In genomic region chr15:82749951-82750830, GRCh38 we compare ENCODE assay signal across 8 cellular contexts. TPM values are rescaled to one million over a fixed set of nuclear protein-coding genes. Genes with fewer than 3 reads are reported as not detected.
DNase-seq lines count a peak whose midpoint lies in the region; ATAC-seq and TF ChIP-seq lines count a peak whose summit lies in the region.

No MANE protein-coding gene starts in this region.

- no peaks in the 10 kb centered on the region for H3K9me3 Mint-ChIP-seq in activated T-helper 2 cell treated with anti-CD3 and anti-CD28 coated beads, Interferon-gamma antibody, Interleukin-2, Interleukin-4, amounts not matched to agents 10 μg/mL and 5 μg/mL and 100 μg/mL, durations not matched to agents 14 hours and 24 hours and 36 hours
- no peaks in the 10 kb centered on the region for H3K9me3 Mint-ChIP-seq in naive thymus-derived CD8-positive, alpha-beta T cell
- no peaks in the 10 kb centered on the region for H3K9me3 Mint-ChIP-seq in stimulated activated naive B cell treated with anti-CD40 and anti-IgM and Interleukin-4, amounts not matched to agents 10 μg/mL and 1 μg/mL and 100 μg/mL, for 72 hours

- H3K4me3 Mint-ChIP-seq in activated T-helper 2 cell treated with anti-CD3 and anti-CD28 coated beads, Interferon-gamma antibody, Interleukin-2, Interleukin-4, amounts not matched to agents 10 μg/mL and 5 μg/mL and 100 μg/mL, durations not matched to agents 14 hours and 24 hours and 36 hours (ENCODE audit: low read depth): peak overlapping the region; percentile 100
- H3K4me3 Mint-ChIP-seq in naive thymus-derived CD8-positive, alpha-beta T cell: peak overlapping the region; percentile 89 to 100 (median 100)
- peak overlapping the region; percentile 92 to 100 for H3K4me3 Mint-ChIP-seq in stimulated activated naive B cell treated with anti-CD40 and anti-IgM and Interleukin-4, amounts not matched to agents 10 μg/mL and 1 μg/mL and 100 μg/mL, for 72 hours

- DNase-seq in EH (ENCODE audit: low read depth): peak; percentile 95
- DNase-seq in GOT3 (lab: John Stamatoyannopoulos, UW): peak; percentile 63
- DNase-seq in LNCaP clone FGC (ENCODE audit: low read depth): peak; percentile 93
- peak; percentile 89 for DNase-seq in RPMI8226
- DNase-seq in activated T-helper 2 cell treated with anti-CD3 and anti-CD28 coated beads, Interferon-gamma antibody, Interleukin-2, Interleukin-4, amounts not matched to agents 10 μg/mL and 5 μg/mL and 100 μg/mL, durations not matched to agents 14 hours and 24 hours and 36 hours (ENCODE audit: low spot score): peak; percentile 75
- DNase-seq in fibroblast of mammary gland (ENCODE audit: low read depth): peak; percentile 92
- DNase-seq in naive thymus-derived CD8-positive, alpha-beta T cell: peak; percentile 66 to 88 (median 74)
- peak; percentile 84 for DNase-seq in stimulated activated naive B cell treated with anti-CD40 and anti-IgM and Interleukin-4, amounts not matched to agents 10 μg/mL and 1 μg/mL and 100 μg/mL, for 72 hours

- TF ChIP-seq CTCF in LNCaP clone FGC (IDR thresholded peaks at IDR 0.05; ENCODE audit: control insufficient read depth, extremely low read depth, insufficient read depth) (no peak), fibroblast of mammary gland (conservative IDR thresholded peaks at IDR 0.05; ENCODE audit: control insufficient read depth, insufficient read depth, low read depth, low read length) (no peak)

- peak overlapping the region; percentile 99 for H3K27ac Mint-ChIP-seq in activated T-helper 2 cell treated with anti-CD3 and anti-CD28 coated beads, Interferon-gamma antibody, Interleukin-2, Interleukin-4, amounts not matched to agents 10 μg/mL and 5 μg/mL and 100 μg/mL, durations not matched to agents 14 hours and 24 hours and 36 hours
- peak overlapping the region; percentile 95 to 99 (median 98) for H3K27ac Mint-ChIP-seq in naive thymus-derived CD8-positive, alpha-beta T cell
- peak overlapping the region; percentile 98 for H3K27ac Mint-ChIP-seq in stimulated activated naive B cell treated with anti-CD40 and anti-IgM and Interleukin-4, amounts not matched to agents 10 μg/mL and 1 μg/mL and 100 μg/mL, for 72 hours

- peak; percentile 97 to 98 for ATAC-seq in naive thymus-derived CD8-positive, alpha-beta T cell
- peak; percentile 94 to 96 for ATAC-seq in stimulated activated naive B cell treated with anti-CD40 and anti-IgM and Interleukin-4, amounts not matched to agents 10 μg/mL and 1 μg/mL and 100 μg/mL, for 72 hours (replicated peaks)

- H3K4me3 ChIP-seq in LNCaP clone FGC (ENCODE audit: low read depth, low read length): peak overlapping the region; percentile 95
- peak overlapping the region; percentile 98 for H3K4me3 ChIP-seq in fibroblast of mammary gland (ENCODE audit: control insufficient read depth, low read depth, low read length)

- no peaks in the 10 kb centered on the region for H3K27me3 Mint-ChIP-seq in activated T-helper 2 cell treated with anti-CD3 and anti-CD28 coated beads, Interferon-gamma antibody, Interleukin-2, Interleukin-4, amounts not matched to agents 10 μg/mL and 5 μg/mL and 100 μg/mL, durations not matched to agents 14 hours and 24 hours and 36 hours (ENCODE audit: low read depth)
- H3K27me3 Mint-ChIP-seq in naive thymus-derived CD8-positive, alpha-beta T cell: no peaks in the 10 kb centered on the region
- no peaks in the 10 kb centered on the region for H3K27me3 Mint-ChIP-seq in stimulated activated naive B cell treated with anti-CD40 and anti-IgM and Interleukin-4, amounts not matched to agents 10 μg/mL and 1 μg/mL and 100 μg/mL, for 72 hours

- H3K4me1 Mint-ChIP-seq in activated T-helper 2 cell treated with anti-CD3 and anti-CD28 coated beads, Interferon-gamma antibody, Interleukin-2, Interleukin-4, amounts not matched to agents 10 μg/mL and 5 μg/mL and 100 μg/mL, durations not matched to agents 14 hours and 24 hours and 36 hours (ENCODE audit: low read depth): peaks cover 28% of the 10 kb centered on the region
- peaks cover 29 to 57% (median 52%) of the 10 kb centered on the region in 4 donors for H3K4me1 Mint-ChIP-seq in naive thymus-derived CD8-positive, alpha-beta T cell
- H3K4me1 Mint-ChIP-seq in stimulated activated naive B cell treated with anti-CD40 and anti-IgM and Interleukin-4, amounts not matched to agents 10 μg/mL and 1 μg/mL and 100 μg/mL, for 72 hours: peaks cover 24 to 38% of the 10 kb centered on the region in 2 donors

- POLR2A ChIA-PET in naive thymus-derived CD8-positive, alpha-beta T cell (lab: Charles Lee): interaction anchor here (0.7 to 2.7 kb wide), 8 partner anchors 60 to 261 kb away, joined by 3 to 32 read pairs (median 5); partner anchors contain the start of genes C15orf40, RAMAC, RPS17 and WHAMM

- peaks cover 45% of the 10 kb centered on the region for H3K36me3 Mint-ChIP-seq in activated T-helper 2 cell treated with anti-CD3 and anti-CD28 coated beads, Interferon-gamma antibody, Interleukin-2, Interleukin-4, amounts not matched to agents 10 μg/mL and 5 μg/mL and 100 μg/mL, durations not matched to agents 14 hours and 24 hours and 36 hours (ENCODE audit: low read depth)
- peaks cover 0 to 33% (median 11%) of the 10 kb centered on the region in 3 donors for H3K36me3 Mint-ChIP-seq in naive thymus-derived CD8-positive, alpha-beta T cell
- H3K36me3 Mint-ChIP-seq in stimulated activated naive B cell treated with anti-CD40 and anti-IgM and Interleukin-4, amounts not matched to agents 10 μg/mL and 1 μg/mL and 100 μg/mL, for 72 hours: peaks cover 18 to 33% of the 10 kb centered on the region in 2 donors

- intact Hi-C loops in activated T-helper 2 cell treated with anti-CD3 and anti-CD28 coated beads, Interferon-gamma antibody, Interleukin-2, Interleukin-4, amounts not matched to agents 10 μg/mL and 5 μg/mL and 100 μg/mL, durations not matched to agents 14 hours and 24 hours and 36 hours (cut with micrococcal nuclease): loop anchor here (2.0 to 10.0 kb wide), 3 partner anchors 61 to 262 kb away; partner anchors contain the start of genes C15orf40 and RPS17

RNA-seq across cellular contexts. Expression of gene AP3B2, which starts 40.5 kb away (rescaled TPM):
- not detected in 2 replicates for total RNA-seq in activated T-helper 2 cell treated with anti-CD3 and anti-CD28 coated beads, Interferon-gamma antibody, Interleukin-2, Interleukin-4, amounts not matched to agents 10 μg/mL and 5 μg/mL and 100 μg/mL, durations not matched to agents 14 hours and 24 hours and 36 hours
- 1 to 10 TPM; 1.7 TPM for total RNA-seq in naive thymus-derived CD8-positive, alpha-beta T cell
- polyA plus RNA-seq in naive thymus-derived CD8-positive, alpha-beta T cell: under 1 TPM; 0.20 to 0.36 (median 0.31) TPM

RNA-seq across cellular contexts. Expression of gene FSD2, which starts 55.7 kb away (rescaled TPM):
- total RNA-seq in activated T-helper 2 cell treated with anti-CD3 and anti-CD28 coated beads, Interferon-gamma antibody, Interleukin-2, Interleukin-4, amounts not matched to agents 10 μg/mL and 5 μg/mL and 100 μg/mL, durations not matched to agents 14 hours and 24 hours and 36 hours: not detected in 2 replicates
- total RNA-seq in naive thymus-derived CD8-positive, alpha-beta T cell: not detected
- under 1 TPM in 2 of 3 donors, not detected in 1; 0.08 to 0.17 TPM for polyA plus RNA-seq in naive thymus-derived CD8-positive, alpha-beta T cell

RNA-seq across cellular contexts. Expression of gene WHAMM, which starts 59.2 kb away (rescaled TPM):
- total RNA-seq in activated T-helper 2 cell treated with anti-CD3 and anti-CD28 coated beads, Interferon-gamma antibody, Interleukin-2, Interleukin-4, amounts not matched to agents 10 μg/mL and 5 μg/mL and 100 μg/mL, durations not matched to agents 14 hours and 24 hours and 36 hours: 4.0 and 4.2 TPM in 2 replicates
- 10 to 100 TPM; 39.8 to 40.0 TPM for total RNA-seq in naive thymus-derived CD8-positive, alpha-beta T cell
- polyA plus RNA-seq in naive thymus-derived CD8-positive, alpha-beta T cell: 1 to 10 TPM; 3.7 to 5.8 (median 4.5) TPM

Comparison
In these comparisons a context has a peak if more than half of its experiments do, and no peak if none do; other contexts are left out.
1. Peak in every context shown above with its lines: DNase-seq, ATAC-seq and H3K4me3 ChIP-seq.